8 cellular contexts compared by ENCODE assay signal in genomic region chr10:114938818-114939193, GRCh38. TPM values are rescaled to one million over a fixed set of nuclear protein-coding genes. Genes with fewer than 3 reads are reported as not detected.
DNase-seq lines count a peak whose midpoint lies in the region; ATAC-seq and TF ChIP-seq lines count a peak whose summit lies in the region.

No MANE protein-coding gene starts in this region.

- H3K27me3 Mint-ChIP-seq in IgD-negative memory B cell, result no peaks in the 10 kb centered on the region
- peaks cover 2% of the 10 kb centered on the region for H3K27me3 Mint-ChIP-seq in central memory CD8-positive, alpha-beta T cell
- H3K27me3 Mint-ChIP-seq in naive B cell, result no peaks in the 10 kb centered on the region

- no peak for TF ChIP-seq POLR2A in GM18505 (IDR thresholded peaks at IDR 0.05; ENCODE audit: borderline replicate concordance, extremely low read depth, insufficient read depth, insufficient read length)

- no peak for ATAC-seq in central memory CD8-positive, alpha-beta T cell (replicated peaks; ENCODE audit: extremely low read depth, poor library complexity, severe bottlenecking)
- ATAC-seq in naive B cell (ENCODE audit: low read depth in 2 of 2), result no peak
- ATAC-seq in GM18505 (IDR thresholded peaks at IDR 0.05; ENCODE audit: unreplicated experiment), result no peak

- TF ChIP-seq CTCF in AG04449 (IDR thresholded peaks at IDR 0.05; ENCODE audit: insufficient read depth, low read length, missing control alignments), result no peak

- peaks cover 8% of the 10 kb centered on the region for H3K36me3 Mint-ChIP-seq in IgD-negative memory B cell
- H3K36me3 Mint-ChIP-seq in central memory CD8-positive, alpha-beta T cell (ENCODE audit: insufficient read depth), result peaks cover 14% of the 10 kb centered on the region
- peaks cover 0 to 9% of the 10 kb centered on the region in 2 donors for H3K36me3 Mint-ChIP-seq in naive B cell

- H3K27ac Mint-ChIP-seq in IgD-negative memory B cell (peak overlapping the region; percentile 68 to 96 (median 71)), naive B cell (peak overlapping the region; percentile 89 to 97 (median 95))
- H3K27ac Mint-ChIP-seq in central memory CD8-positive, alpha-beta T cell (ENCODE audit: low read depth), result peak overlapping the region; percentile 92

- no peaks in the 10 kb centered on the region for H3K9me3 Mint-ChIP-seq in IgD-negative memory B cell
- no peaks in the 10 kb centered on the region for H3K9me3 Mint-ChIP-seq in central memory CD8-positive, alpha-beta T cell
- no peaks in the 10 kb centered on the region for H3K9me3 Mint-ChIP-seq in naive B cell

- H3K4me1 Mint-ChIP-seq in IgD-negative memory B cell (peaks cover 14 to 33% (median 24%) of the 10 kb centered on the region in 3 donors), naive B cell (peaks cover 16 to 36% (median 31%) of the 10 kb centered on the region in 3 donors)
- H3K4me1 Mint-ChIP-seq in central memory CD8-positive, alpha-beta T cell, result peaks cover 30% of the 10 kb centered on the region

- POLR2A ChIA-PET in AG04449 (lab: Yijun Ruan, JAX), result interaction anchor here (0.7 to 1.0 kb wide), 2 partner anchors 14 to 113 kb away, joined by 4 to 6 read pairs; no protein-coding TSS in a partner anchor

- H3K4me3 Mint-ChIP-seq in IgD-negative memory B cell, result peak overlapping the region; percentile 96 to 98 (median 96)
- peak overlapping the region; percentile 90 for H3K4me3 Mint-ChIP-seq in central memory CD8-positive, alpha-beta T cell
- peak overlapping the region; percentile 92 to 99 (median 97) for H3K4me3 Mint-ChIP-seq in naive B cell

- CTCF ChIA-PET in AG04449 (lab: Yijun Ruan, JAX), result interaction anchor here (0.8 to 4.0 kb wide), 3 partner anchors 10 to 64 kb away, joined by 3 to 18 read pairs (median 3); no protein-coding TSS in a partner anchor

- no peak for DNase-seq in AG04449 (ENCODE audit: low read depth, low spot score)
- no peak for DNase-seq in central memory CD8-positive, alpha-beta T cell (ENCODE audit: low spot score in 2 of 2)
- no peak for DNase-seq in naive B cell
- no peak for DNase-seq in occipital lobe (lab: John Stamatoyannopoulos, UW)
- DNase-seq in SIG-M5 (lab: John Stamatoyannopoulos, UW), result no peak
- no peak for DNase-seq in stimulated activated naive CD4-positive, alpha-beta T cell (lab: John Stamatoyannopoulos, UW)

- H3K4me3 ChIP-seq in AG04449 (ENCODE audit: low read depth, low read length), result peak overlapping the region; percentile 97

RNA-seq across cellular contexts. Expression of gene TRUB1, which starts 0.8 kb away (rescaled TPM):
- polyA plus RNA-seq in IgD-negative memory B cell (14.6 TPM), naive B cell (ENCODE audit: low read depth in 6 of 6) (10 to 100 TPM; 12.2 to 23.5 (median 13.5) TPM)
- total RNA-seq in occipital lobe, result 63.3 TPM
